In the genomic region with DNA sequence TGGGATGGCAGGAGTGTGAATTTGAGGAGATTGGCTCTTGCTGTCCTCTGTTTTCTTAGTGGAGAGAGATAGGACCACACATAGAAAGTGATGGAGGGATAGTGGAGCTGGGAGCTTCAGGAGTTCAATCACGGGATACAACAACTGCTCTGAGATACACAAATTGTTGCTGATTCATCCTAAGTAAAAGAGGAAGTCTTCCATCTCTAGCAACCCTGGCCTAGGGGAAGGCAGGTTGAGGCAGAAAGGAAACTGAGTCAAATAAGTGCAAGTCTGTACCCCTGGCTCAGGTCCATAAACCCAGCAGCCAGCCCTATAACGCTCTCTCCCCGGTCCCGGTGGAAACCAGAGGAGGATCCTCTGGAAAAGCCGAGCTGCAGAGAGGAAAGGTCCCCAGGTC, we compare ENCODE assay signal across 25 cellular contexts.
DNase-seq lines count a peak whose midpoint lies in the region; ATAC-seq, FAIRE-seq and TF ChIP-seq lines count a peak whose summit lies in the region.
"Had no signal": no experiment of that assay in that cellular context is flagged by ENCODE, and none has a peak within 500 bp of the region (broad histone marks: within the 10 kb centered on the region; RNA-seq: fewer than 3 reads in every experiment).

No MANE protein-coding gene starts in this region.

- WGBS in K562 (ENCODE audit: insufficient coverage, low coverage, missing lambda C conversion rate): 1% methylated on average over 5 of the region's 5 CpGs
- WGBS in psoas muscle, 3 donors: 73 to 83% (median 73%) methylated on average over 5 of the region's 5 CpGs

- no peaks in the 10 kb centered on the region for H3K27me3 Mint-ChIP-seq in activated naive CD4-positive, alpha-beta T cell treated with anti-CD3 and anti-CD28 coated beads for 36 hours (ENCODE audit: low read depth)
- H3K27me3 Mint-ChIP-seq: CD4-positive, alpha-beta T cell had no signal

- H3K9me3 ChIP-seq in K562 (replicated peaks; ENCODE audit: control insufficient read depth, insufficient read depth, low read depth, low read length) (no peaks in the 10 kb centered on the region), psoas muscle (no peaks in the 10 kb centered on the region)
- H3K9me3 ChIP-seq: A549, BE2C, HAP-1 had no signal

- no peak for TF ChIP-seq RAD21 in K562 (CRISPR knock-in tag; conservative IDR thresholded peaks at IDR 0.05 in 1 of 2, IDR thresholded peaks at IDR 0.05 in 1 of 2)

- in situ Hi-C loops in K562 (cut with MboI): no loop called here

- no peaks in the 10 kb centered on the region for H3K4me1 Mint-ChIP-seq in activated naive CD4-positive, alpha-beta T cell treated with anti-CD3 and anti-CD28 coated beads for 36 hours (ENCODE audit: low read depth)
- H3K4me1 Mint-ChIP-seq: CD14-positive monocyte; CD8-positive, alpha-beta memory T cell had no signal

- H4K20me1 ChIP-seq in K562 (replicated peaks; ENCODE audit: control insufficient read depth, insufficient read depth, low read length): no peaks in the 10 kb centered on the region
- H4K20me1 ChIP-seq: BLaER1 treated with 17β-estradiol and CSF1 and Interleukin-3, amounts not matched to agents 10 nM and 100 nM had no signal

- BruUV-seq in K562 (replicated peaks; lab: Mats Ljungman, UMichigan): no TSS peak

- no peak overlapping the region for H3K4me3 Mint-ChIP-seq in activated naive CD4-positive, alpha-beta T cell treated with anti-CD3 and anti-CD28 coated beads for 36 hours
- H3K4me3 Mint-ChIP-seq: CD14-positive monocyte; CD4-positive, alpha-beta T cell; CD8-positive, alpha-beta memory T cell; GM23338; HFFc6 had no signal

- FAIRE-seq in GM12891 (lab: Jason Lieb, UNC) (no peak), K562 (lab: Jason Lieb, UNC) (no peak)
- FAIRE-seq: A549, D721Med, GM12878, GM18507, H54 had no signal

- TF ChIP-seq POLR2A in GM12891 (IDR thresholded peaks at IDR 0.05; ENCODE audit: low read depth, low read length): no peak
- no peak for TF ChIP-seq POLR2A in K562 (conservative IDR thresholded peaks at IDR 0.05)

- TF ChIP-seq EP300 in K562 (IDR thresholded peaks at IDR 0.05; ENCODE audit: low read length): no peak

- DNase-seq in GM12891 (ENCODE audit: insufficient read length, low spot score): no peak
- no peak for DNase-seq in K562 (ENCODE audit: extremely low read depth in 1 of 4, low spot score in 3 of 4)
- DNase-seq in psoas muscle: no peak
- no peak for DNase-seq in activated naive CD4-positive, alpha-beta T cell treated with anti-CD3 and anti-CD28 coated beads for 36 hours
- no peak for DNase-seq in NCI-H82 treated with DMSO at 0.1 percent for 48 hours (lab: John Stamatoyannopoulos, UW; ENCODE audit: unreplicated experiment)
- DNase-seq: 8988T; ACHN; AML-193; BE2C; CD4-positive, alpha-beta T cell; CD8-positive, alpha-beta memory T cell; DMS79; EL; GDM1; HFFc6 had no signal

- H3K27me3 ChIP-seq in K562 (ENCODE audit: control insufficient read depth in 2 of 2, insufficient read depth in 2 of 2, low read length in 2 of 2) (no peaks in the 10 kb centered on the region), psoas muscle (ENCODE audit: insufficient read depth in 3 of 3, low read length in 2 of 3) (no peaks in the 10 kb centered on the region)
- H3K27me3 ChIP-seq: BE2C; BLaER1 treated with 17β-estradiol and CSF1 and Interleukin-3, amounts not matched to agents 10 nM and 100 nM had no signal

- no peaks in the 10 kb centered on the region for H3K36me3 ChIP-seq in K562 (ENCODE audit: control insufficient read depth, insufficient read depth, low read length)
- no peaks in the 10 kb centered on the region for H3K36me3 ChIP-seq in psoas muscle (ENCODE audit: insufficient read depth in 1 of 2, low read depth in 1 of 2)
- H3K36me3 ChIP-seq: BE2C; BLaER1 treated with 17β-estradiol and CSF1 and Interleukin-3, amounts not matched to agents 10 nM and 100 nM; HAP-1 had no signal

- TF ChIP-seq CTCF in K562 (IDR thresholded peaks at IDR 0.05 in 2 of 3, conservative IDR thresholded peaks at IDR 0.05 in 1 of 3; ENCODE audit: insufficient read depth in 2 of 3, low read depth in 1 of 3, low read length in 3 of 3) (no peak), psoas muscle (IDR thresholded peaks at IDR 0.05) (no peak)

- POLR2A ChIA-PET in K562 (lab: Yijun Ruan, JAX): no interaction called here

- no peaks in the 10 kb centered on the region for H3K4me1 ChIP-seq in K562 (replicated peaks in 1 of 2; ENCODE audit: control insufficient read depth in 2 of 2, insufficient read depth in 2 of 2, low read length in 2 of 2)
- H3K4me1 ChIP-seq in psoas muscle: peaks cover 49% of the 10 kb centered on the region
- H3K4me1 ChIP-seq: A549, BE2C, HAP-1 had no signal

- H3K27ac ChIP-seq in K562 (ENCODE audit: extremely low read depth, low read depth, low read length) (no peak overlapping the region), psoas muscle (peak overlapping the region; percentile 17)
- H3K27ac ChIP-seq: A549; BLaER1 treated with 17β-estradiol and CSF1 and Interleukin-3, amounts not matched to agents 10 nM and 100 nM had no signal

- H2AFZ ChIP-seq in K562 (ENCODE audit: low read depth, low read length): no peak overlapping the region
- H2AFZ ChIP-seq: GM23338 had no signal

- H3K9me3 Mint-ChIP-seq in activated naive CD4-positive, alpha-beta T cell treated with anti-CD3 and anti-CD28 coated beads for 36 hours: peaks cover 9% of the 10 kb centered on the region
- H3K9me3 Mint-ChIP-seq: CD4-positive, alpha-beta T cell had no signal

- intact Hi-C loops in K562 (cut with micrococcal nuclease) (no loop called here), psoas muscle (cut with DNase I) (loop anchor here in 1 of 2 donors (5.0 kb wide), 1 partner anchor 76 kb away; no protein-coding TSS in a partner anchor)
- intact Hi-C loops in activated naive CD4-positive, alpha-beta T cell treated with anti-CD3 and anti-CD28 coated beads for 36 hours (cut with micrococcal nuclease): no loop called here

- no peak overlapping the region for H3K27ac Mint-ChIP-seq in activated naive CD4-positive, alpha-beta T cell treated with anti-CD3 and anti-CD28 coated beads for 36 hours
- H3K27ac Mint-ChIP-seq: CD14-positive monocyte; CD4-positive, alpha-beta T cell; CD8-positive, alpha-beta memory T cell; GM23338; HFFc6 had no signal

- no peak overlapping the region for H3K4me3 ChIP-seq in K562
- H3K4me3 ChIP-seq in psoas muscle: no peak overlapping the region
- H3K4me3 ChIP-seq: A549; BLaER1 treated with 17β-estradiol and CSF1 and Interleukin-3, amounts not matched to agents 10 nM and 100 nM; GM12878; GM23338; HAP-1 had no signal

- CTCF ChIA-PET in K562 (lab: Yijun Ruan, JAX; ENCODE audit: low intra/inter-chr PET ratio): no interaction called here
- CTCF ChIA-PET in activated naive CD4-positive, alpha-beta T cell treated with anti-CD3 and anti-CD28 coated beads for 36 hours (lab: Charles Lee): no interaction called here

- ATAC-seq in K562 (no peak), psoas muscle (peak in 1 of 4 donors; percentile 4), HG03439 (IDR thresholded peaks at IDR 0.05; ENCODE audit: unreplicated experiment) (no peak)
- ATAC-seq: A549, GM12878 had no signal

- H3K36me3 Mint-ChIP-seq in activated naive CD4-positive, alpha-beta T cell treated with anti-CD3 and anti-CD28 coated beads for 36 hours (ENCODE audit: low read depth): no peaks in the 10 kb centered on the region
- H3K36me3 Mint-ChIP-seq: CD14-positive monocyte; CD8-positive, alpha-beta memory T cell had no signal

- no peak overlapping the region for H3K4me2 ChIP-seq in K562 (ENCODE audit: insufficient read depth, low read length)
- H3K4me2 ChIP-seq: A549, GM23338 had no signal

- no peaks in the 10 kb centered on the region for H3K79me2 ChIP-seq in K562 (ENCODE audit: control insufficient read depth, insufficient read depth, low read length)

- no peaks in the 10 kb centered on the region for H3K9me1 ChIP-seq in K562 (ENCODE audit: control insufficient read depth, insufficient read depth, low read length)

- no peak overlapping the region for H3K9ac ChIP-seq in K562 (ENCODE audit: insufficient read depth in 1 of 2, low read depth in 2 of 2, low read length in 2 of 2)
- H3K9ac ChIP-seq: BLaER1 treated with 17β-estradiol and CSF1 and Interleukin-3, amounts not matched to agents 10 nM and 100 nM had no signal

TF ChIP-seq in GM12891, 5 proteins besides CTCF, POLR2A, EP300 and RAD21:
- TF ChIP-seq SPI1 (IDR thresholded peaks at IDR 0.05; ENCODE audit: low read depth, low read length): 0 out of 2 replicates have a peak, but pooled peaks have one; percentile 12
- TF ChIP-seq POLR2AphosphoS5 (IDR thresholded peaks at IDR 0.05; ENCODE audit: low read depth, low read length): no peak

TF ChIP-seq in K562, 482 proteins besides CTCF, POLR2A, EP300 and RAD21 (continues in another document):
- TF ChIP-seq SPI1 (IDR thresholded peaks at IDR 0.05; ENCODE audit: borderline replicate concordance, low read depth, low read length): peak; percentile 88; the same call in 1 of the 2 replicates
- TF ChIP-seq SMARCE1 (IDR thresholded peaks at IDR 0.05): no peak
- TF ChIP-seq RNF2 (IDR thresholded peaks at IDR 0.05): no peak
- no peak for TF ChIP-seq ZKSCAN3 (CRISPR knock-in tag; IDR thresholded peaks at IDR 0.05)
- TF ChIP-seq SRSF7 (optimal IDR thresholded peaks at IDR 0.05; ENCODE audit: low read depth, low read length): no peak
- no peak for TF ChIP-seq NKRF (IDR thresholded peaks at IDR 0.05; ENCODE audit: borderline replicate concordance)
- no peak for TF ChIP-seq NFYB (IDR thresholded peaks at IDR 0.05; ENCODE audit: extremely low read depth, insufficient read length)
- TF ChIP-seq ELF4 (CRISPR knock-in tag; IDR thresholded peaks at IDR 0.05): no peak
- TF ChIP-seq MCM2 (IDR thresholded peaks at IDR 0.05; ENCODE audit: low read depth): no peak
- TF ChIP-seq, protein P1, sequence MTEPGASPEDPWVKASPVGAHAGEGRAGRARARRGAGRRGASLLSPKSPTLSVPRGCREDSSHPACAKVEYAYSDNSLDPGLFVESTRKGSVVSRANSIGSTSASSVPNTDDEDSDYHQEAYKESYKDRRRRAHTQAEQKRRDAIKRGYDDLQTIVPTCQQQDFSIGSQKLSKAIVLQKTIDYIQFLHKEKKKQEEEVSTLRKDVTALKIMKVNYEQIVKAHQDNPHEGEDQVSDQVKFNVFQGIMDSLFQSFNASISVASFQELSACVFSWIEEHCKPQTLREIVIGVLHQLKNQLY (CRISPR knock-in tag; conservative IDR thresholded peaks at IDR 0.05): no peak
